ENCODE assay signal across 3 cellular contexts in the genomic region with DNA sequence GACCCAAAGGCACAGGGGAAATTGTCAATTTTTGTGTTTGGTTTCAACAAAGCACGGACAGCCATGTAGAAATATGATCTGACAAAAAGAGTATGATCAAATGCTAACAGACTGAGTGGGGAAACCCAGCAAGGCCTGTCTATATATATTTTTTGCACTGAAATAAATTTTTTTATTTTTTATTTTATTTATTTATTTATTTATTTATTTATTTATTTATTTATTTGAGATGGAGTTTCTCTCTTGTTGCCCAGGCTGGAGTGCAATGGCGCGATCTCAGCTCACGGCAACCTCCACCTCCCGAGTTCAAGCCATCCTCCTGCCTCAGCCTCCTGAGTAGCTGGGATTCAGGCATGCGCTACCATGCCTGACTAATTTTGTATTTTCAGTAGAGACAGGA. TPM values are rescaled to one million over a fixed set of nuclear protein-coding genes. Genes with fewer than 3 reads are reported as not detected.
"Had no signal": no experiment of that assay in that cellular context is flagged by ENCODE, and none has a peak within 500 bp of the region (broad histone marks: within the 10 kb centered on the region; RNA-seq: fewer than 3 reads in every experiment).

No MANE protein-coding gene starts in this region.

RNA-seq across cellular contexts. Expression of a gene that starts 49.0 kb away (rescaled TPM):
- polyA plus RNA-seq: stomach, thymus, urinary bladder had no signal
